ENCODE assay signal across 8 cellular contexts in genomic region chr1:16153999-16154673, GRCh38. TPM values are rescaled to one million over a fixed set of nuclear protein-coding genes. Genes with fewer than 3 reads are reported as not detected.
DNase-seq lines count a peak whose midpoint lies in the region; ATAC-seq, FAIRE-seq and TF ChIP-seq lines count a peak whose summit lies in the region.

No MANE protein-coding gene starts in this region.

- no peak overlapping the region for H2AFZ ChIP-seq in smooth muscle cell (ENCODE audit: low read depth)

- H3K9ac ChIP-seq in kidney (ENCODE audit: low read length in 2 of 2) (peak overlapping the region; percentile 65 to 92), smooth muscle cell (ENCODE audit: low read depth) (peak overlapping the region; percentile 93)

- H3K27me3 ChIP-seq in smooth muscle cell (ENCODE audit: low read depth) = no peaks in the 10 kb centered on the region

- peak overlapping the region; percentile 90 for H3K4me3 ChIP-seq in astrocyte of the spinal cord (ENCODE audit: low read depth, low read length)
- H3K4me3 ChIP-seq in kidney (ENCODE audit: low read length in 2 of 2) = peak overlapping the region; percentile 72 to 76
- H3K4me3 ChIP-seq in smooth muscle cell = peak overlapping the region; percentile 91

- peaks cover 61% of the 10 kb centered on the region for H3K79me2 ChIP-seq in smooth muscle cell (ENCODE audit: low read depth)

- peaks cover 0 to 12% of the 10 kb centered on the region in 2 donors for H3K36me3 ChIP-seq in kidney (ENCODE audit: control insufficient read depth in 1 of 2, insufficient read depth in 2 of 2, low read length in 2 of 2)
- no peaks in the 10 kb centered on the region for H3K36me3 ChIP-seq in smooth muscle cell (ENCODE audit: low read depth)

- intact Hi-C loops in kidney (cut with DNase I) = no loop called here

- peaks cover 55% of the 10 kb centered on the region for H4K20me1 ChIP-seq in smooth muscle cell (ENCODE audit: low read depth)

- H3K4me1 ChIP-seq in kidney (ENCODE audit: control insufficient read depth in 1 of 2, insufficient read depth in 1 of 2, low read depth in 1 of 2, low read length in 2 of 2) (peaks cover 24 to 37% of the 10 kb centered on the region in 2 donors), smooth muscle cell (ENCODE audit: low read depth) (peaks cover 47% of the 10 kb centered on the region)

- in situ Hi-C loops in astrocyte of the spinal cord (cut with HindIII; ENCODE audit: low sequenced_read_pairs) = no loop called here
- in situ Hi-C loops in GM13977 (cut with MboI; ENCODE audit: low pct_unique_long_range_greater_than_20kb, low sequenced_read_pairs, unreplicated experiment) = no loop called here

- peak overlapping the region; percentile 98 for H3K4me2 ChIP-seq in smooth muscle cell

- H3K27ac ChIP-seq in kidney (ENCODE audit: low read depth in 2 of 2, low read length in 2 of 2) (peak overlapping the region; percentile 84 to 90), smooth muscle cell (ENCODE audit: low read depth) (peak overlapping the region; percentile 87)

- 15% methylated on average over 15 of the region's 17 CpGs for WGBS in smooth muscle cell (ENCODE audit: low lambda C conversion rate)

- no peak for ATAC-seq in activated CD4-positive, CD25-positive, alpha-beta regulatory T cell treated with anti-CD3 and anti-CD28 coated beads, Interleukin-2, amount 50 U/mL, for 24 hours

- H3F3A ChIP-seq in smooth muscle cell (ENCODE audit: low read depth) = peaks cover 7% of the 10 kb centered on the region

- TF ChIP-seq CTCF in astrocyte of the spinal cord (IDR thresholded peaks at IDR 0.05; ENCODE audit: low read depth, low read length) (no peak), kidney (IDR thresholded peaks at IDR 0.05; ENCODE audit: borderline replicate concordance, extremely low read depth, insufficient read depth) (no peak), smooth muscle cell (IDR thresholded peaks at IDR 0.05; ENCODE audit: borderline replicate concordance, insufficient read depth, poor library complexity, severe bottlenecking) (no peak), GM13977 (IDR thresholded peaks at IDR 0.05; ENCODE audit: extremely low read depth, insufficient read depth, missing control alignments) (no peak), GM20000 (IDR thresholded peaks at IDR 0.05; ENCODE audit: extremely low read depth, missing control alignments) (no peak)

- FAIRE-seq in kidney (lab: Jason Lieb, UNC) = no peak

- no peaks in the 10 kb centered on the region for H3K9me3 ChIP-seq in kidney (ENCODE audit: control insufficient read depth in 1 of 2, low read length in 2 of 2)
- no peaks in the 10 kb centered on the region for H3K9me3 ChIP-seq in smooth muscle cell (replicated peaks; ENCODE audit: low read depth)

- DNase-seq in HT1080 (ENCODE audit: low read depth) = peak; percentile 34
- DNase-seq in astrocyte of the spinal cord (ENCODE audit: low read depth, low spot score) = no peak
- peak; percentile 82 for DNase-seq in kidney
- DNase-seq in smooth muscle cell (lab: John Stamatoyannopoulos, UW; ENCODE audit: unreplicated experiment) = no peak
- DNase-seq in GM13977 (ENCODE audit: low spot score) = no peak
- no peak for DNase-seq in GM20000 (ENCODE audit: low spot score)
- no peak for DNase-seq in GM03348 (ENCODE audit: low spot score)

RNA-seq across cellular contexts. Expression of gene EPHA2, which starts 1.7 kb away (rescaled TPM):
- total RNA-seq in HT1080 (2014; rRNA removed; shearing (Covaris generic)) = 99.1 and 114 TPM in 2 replicates
- polyA plus RNA-seq in HT1080 (2015; cell fraction: cytosol; rRNA removed) = 162 and 178 TPM in 2 replicates
- polyA plus RNA-seq in HT1080 (2015; cell fraction: nucleus; rRNA removed) = 370 and 375 TPM in 2 replicates
- total RNA-seq in kidney (34.2 TPM), smooth muscle cell (34.8 and 41.1 TPM in 2 replicates)
- polyA plus RNA-seq in kidney (ENCODE audit: insufficient read depth, low read depth, low replicate concordance) (5.5 TPM), smooth muscle cell (27.3 and 48.4 TPM in 2 replicates)

RNA-seq across cellular contexts. Expression of gene ARHGEF19, which starts 58.3 kb away (rescaled TPM):
- total RNA-seq in HT1080 (2014; rRNA removed; shearing (Covaris generic)) = not detected in 2 replicates
- polyA plus RNA-seq in HT1080 (2015; cell fraction: cytosol; rRNA removed) = not detected in 2 replicates
- polyA plus RNA-seq in HT1080 (2015; cell fraction: nucleus; rRNA removed) = not detected in 2 replicates
- total RNA-seq in kidney (8.2 TPM), smooth muscle cell (24.9 and 32.1 TPM in 2 replicates)
- polyA plus RNA-seq in kidney (ENCODE audit: insufficient read depth, low read depth, low replicate concordance) (3.5 TPM), smooth muscle cell (45.9 and 52.1 TPM in 2 replicates)

Comparison
In these comparisons a context has a peak if more than half of its experiments do, and no peak if none do; other contexts are left out.
1. DNase-seq: peak in HT1080 (single experiment) and kidney (single experiment); none in astrocyte of the spinal cord (single experiment), smooth muscle cell (single experiment), GM13977 (single experiment), GM20000 (single experiment) and GM03348 (single experiment).
2. Peak in every context shown above with its lines, with median percentiles within 50 percentile points of each other: H3K4me3 ChIP-seq.